In genomic region chr5:31711363-31711762, GRCh38 we compare ENCODE assay signal across 1 cellular context.
TF ChIP-seq lines count a peak whose summit lies in the region.

No MANE protein-coding gene starts in this region.

TF ChIP-seq in H1, 55 proteins besides CTCF, POLR2A, EP300 and RAD21 (continued from another document):
- TF ChIP-seq CHD7 (IDR thresholded peaks at IDR 0.05; ENCODE audit: insufficient replicate concordance, low read length) = no peak
- TF ChIP-seq TBP (IDR thresholded peaks at IDR 0.05; ENCODE audit: low read depth, low read length) = no peak
- TF ChIP-seq MAFK (IDR thresholded peaks at IDR 0.05; ENCODE audit: low read depth, low read length) = no peak
- TF ChIP-seq KDM1A (IDR thresholded peaks at IDR 0.05; ENCODE audit: borderline replicate concordance, low read length) = no peak
- no peak for TF ChIP-seq SP2 (IDR thresholded peaks at IDR 0.05; ENCODE audit: low read length)
- TF ChIP-seq TAF7 (optimal IDR thresholded peaks at IDR 0.05; ENCODE audit: borderline replicate concordance, low read depth, low read length) = no peak
- TF ChIP-seq EZH2 (IDR thresholded peaks at IDR 0.05; ENCODE audit: low read depth, low read length, severe bottlenecking) = no peak
- no peak for TF ChIP-seq TAF1 (IDR thresholded peaks at IDR 0.05; ENCODE audit: low read depth, low read length)
